1 cellular context compared by ENCODE assay signal in the genomic region with DNA sequence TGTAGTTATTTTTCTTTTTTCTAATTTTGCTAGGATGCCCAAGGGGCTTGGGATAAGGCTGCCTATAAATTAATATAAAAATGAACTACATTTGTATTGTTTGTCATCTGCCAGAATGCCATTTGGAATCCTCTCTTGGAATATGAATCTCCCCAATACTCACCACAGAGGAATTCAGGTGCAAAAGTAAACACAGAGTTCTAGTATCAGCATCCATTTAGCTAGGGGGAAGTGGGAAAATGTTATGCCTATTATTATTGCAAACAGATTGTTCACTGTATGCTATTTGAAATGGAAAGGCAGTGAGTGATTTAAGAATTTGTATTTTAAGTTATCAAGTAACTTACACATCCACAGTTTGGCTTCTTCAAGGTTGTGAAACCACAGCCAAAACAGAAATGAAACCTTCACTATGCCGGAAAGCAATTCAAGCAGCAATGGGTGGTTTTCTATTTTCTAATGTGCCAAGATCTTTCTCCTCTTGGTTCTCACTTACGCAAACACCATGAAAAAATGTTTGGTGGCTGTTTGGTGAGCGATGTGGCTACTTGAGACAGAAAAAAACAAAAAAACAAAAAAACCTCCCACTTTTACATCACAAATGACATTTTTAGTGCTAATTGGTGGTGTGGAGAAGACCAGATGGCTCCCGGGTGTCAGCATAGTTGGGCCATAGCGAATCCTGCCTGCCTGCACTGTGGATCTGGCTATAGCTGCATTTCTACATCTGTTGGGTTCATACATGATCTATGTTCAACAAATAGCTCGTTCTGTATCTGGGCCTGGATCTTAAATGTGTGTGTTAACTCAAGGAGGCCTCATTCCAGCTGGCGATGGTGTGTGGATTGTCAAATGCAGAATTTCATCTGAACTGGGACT.
TF ChIP-seq lines count a peak whose summit lies in the region.

No MANE protein-coding gene starts in this region.

TF ChIP-seq in SK-N-SH, 30 proteins besides CTCF, POLR2A, EP300 and RAD21 (continued from another document):
- TF ChIP-seq IRF3 (IDR thresholded peaks at IDR 0.05; ENCODE audit: low read depth, low read length) (no peak), RXRA (IDR thresholded peaks at IDR 0.05; ENCODE audit: borderline replicate concordance, low read depth) (no peak)
